ENCODE assay signal across 19 cellular contexts in the genomic region with DNA sequence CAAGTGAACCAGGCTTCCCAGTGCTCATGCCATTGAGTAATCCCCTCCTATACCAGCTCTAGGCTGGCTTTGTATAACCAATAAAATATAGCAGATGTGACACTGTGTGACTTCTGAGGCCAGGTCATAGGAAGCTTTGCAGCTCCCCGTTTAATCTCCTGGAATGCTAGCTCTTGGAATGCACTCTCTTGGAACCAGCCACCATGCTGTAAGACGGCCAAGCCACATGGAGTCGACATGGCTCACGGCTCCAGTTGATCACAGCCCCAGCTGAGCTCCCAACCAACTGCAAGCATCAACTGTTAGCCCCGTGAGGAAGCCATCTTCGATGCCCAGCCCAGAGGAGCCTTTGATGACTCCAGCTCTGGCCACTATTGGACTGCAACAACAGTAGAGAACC.
DNase-seq lines count a peak whose midpoint lies in the region; TF ChIP-seq lines count a peak whose summit lies in the region.
"Had no signal": no experiment of that assay in that cellular context is flagged by ENCODE, and none has a peak within 500 bp of the region (broad histone marks: within the 10 kb centered on the region; RNA-seq: fewer than 3 reads in every experiment).

No MANE protein-coding gene starts in this region.

- DNase-seq in GM03348 (ENCODE audit: low spot score) (peak; percentile 28), MG63 (peak; percentile 89), epithelial cell of prostate (ENCODE audit: low read depth, low spot score) (no peak), neuronal stem cell (ENCODE audit: low spot score) (no peak), spleen (no peak), kidney tubule cell (ENCODE audit: low spot score) (no peak), osteoblast (ENCODE audit: insufficient read length, low spot score, missing footprints) (no peak)
- no peak for DNase-seq in effector CD8-positive, alpha-beta T cell (lab: John Stamatoyannopoulos, UW)
- DNase-seq: activated effector memory CD4-positive, alpha-beta T cell treated with anti-CD3 and anti-CD28 coated beads, Interleukin-2, amount 50 U/mL, for 16 hours; activated naive CD8-positive, alpha-beta T cell treated with anti-CD3 and anti-CD28 coated beads for 36 hours; activated T-cell treated with anti-CD3 and anti-CD28 coated beads, Interleukin-2, amount 50 U/mL, for 1 hour; aorta; central memory CD4-positive, alpha-beta T cell; head of caudate nucleus; NCI-H1092; NCI-H1930; NCI-H524; stimulated activated naive CD4-positive, alpha-beta T cell treated with Interleukin-2 at 50 U/mL for 16 hours; testis had no signal

- H3K79me1 ChIP-seq in neuronal stem cell (ENCODE audit: low read depth, low read length) = no peaks in the 10 kb centered on the region

- H3K4me3 ChIP-seq in MG63 = no peak overlapping the region
- no peak overlapping the region for H3K4me3 ChIP-seq in neuronal stem cell (ENCODE audit: low read length in 2 of 2)
- no peak overlapping the region for H3K4me3 ChIP-seq in spleen
- H3K4me3 ChIP-seq in osteoblast (ENCODE audit: insufficient read depth, low read length) = no peak overlapping the region
- H3K4me3 ChIP-seq: testis had no signal

- no peak overlapping the region for H2BK12ac ChIP-seq in neuronal stem cell (ENCODE audit: low read length)

- H3K4me2 ChIP-seq in neuronal stem cell (ENCODE audit: insufficient read depth, low read length, poor library complexity, severe bottlenecking) (no peak overlapping the region), osteoblast (ENCODE audit: insufficient read depth, low read length) (no peak overlapping the region)

- H4K8ac ChIP-seq in neuronal stem cell (ENCODE audit: low read depth, low read length) = no peak overlapping the region

- TF ChIP-seq CTCF in spleen (IDR thresholded peaks at IDR 0.05 in 8 of 11, conservative IDR thresholded peaks at IDR 0.05 in 3 of 11) = no peak
- no peak for TF ChIP-seq CTCF in osteoblast (IDR thresholded peaks at IDR 0.05; ENCODE audit: extremely low read depth, low read depth, low read length)

- H3K27me3 ChIP-seq in MG63 = no peaks in the 10 kb centered on the region
- H3K27me3 ChIP-seq in neuronal stem cell (ENCODE audit: control insufficient read depth in 3 of 3, insufficient read depth in 3 of 3, low read depth in 1 of 3, low read length in 3 of 3) = no peaks in the 10 kb centered on the region
- H3K27me3 ChIP-seq in spleen (replicated peaks in 1 of 7) = no peaks in the 10 kb centered on the region
- peaks cover 30% of the 10 kb centered on the region for H3K27me3 ChIP-seq in osteoblast (ENCODE audit: insufficient read depth, low read length)
- H3K27me3 ChIP-seq: testis had no signal

- no peak overlapping the region for H3K23ac ChIP-seq in neuronal stem cell (ENCODE audit: low read depth, low read length, poor library complexity)

- H4K20me1 ChIP-seq in osteoblast (ENCODE audit: insufficient read depth, low read length) = no peaks in the 10 kb centered on the region

- no peak overlapping the region for H3K9ac ChIP-seq in neuronal stem cell (ENCODE audit: low read depth, low read length, poor library complexity)

- intact Hi-C loops in spleen (cut with DNase I; ENCODE audit: low total_unique reads) = no loop called here

- no peak overlapping the region for H3K14ac ChIP-seq in neuronal stem cell (ENCODE audit: low read length)

- H2AFZ ChIP-seq in neuronal stem cell (ENCODE audit: low read length) (no peak overlapping the region), osteoblast (ENCODE audit: low read length) (no peak overlapping the region)

- no CpG with 5 or more reads among the region's 6 CpGs for WGBS in neuronal stem cell (ENCODE audit: extremely low coverage in 2 of 2, insufficient read length in 2 of 2, insufficient replicate concordance in 1 of 2), 2 donors
- 76 to 95% (median 89%) methylated on average over 6 of the region's 6 CpGs for WGBS in spleen, 5 donors

- H3K36me3 ChIP-seq in MG63 (no peaks in the 10 kb centered on the region), neuronal stem cell (replicated peaks in 1 of 2; ENCODE audit: control insufficient read depth in 2 of 2, insufficient read depth in 2 of 2, low read length in 2 of 2) (no peaks in the 10 kb centered on the region), spleen (no peaks in the 10 kb centered on the region), osteoblast (ENCODE audit: insufficient read depth, low read length) (no peaks in the 10 kb centered on the region)

- no peak overlapping the region for H3K4ac ChIP-seq in neuronal stem cell (ENCODE audit: low read length)

- 0 out of 2 replicates have a peak, but pooled peaks cover 3% of the 10 kb centered on the region for H3K9me3 ChIP-seq in MG63
- no peaks in the 10 kb centered on the region for H3K9me3 ChIP-seq in neuronal stem cell (replicated peaks in 1 of 2; ENCODE audit: control insufficient read depth in 2 of 2, insufficient read depth in 1 of 2, low read depth in 1 of 2, low read length in 2 of 2)
- H3K9me3 ChIP-seq in spleen = peaks cover 0 to 15% (median 7%) of the 10 kb centered on the region in 8 donors
- H3K9me3 ChIP-seq in osteoblast (ENCODE audit: low read depth, low read length) = no peaks in the 10 kb centered on the region
- H3K9me3 ChIP-seq: testis had no signal

- no peak overlapping the region for H2AK5ac ChIP-seq in neuronal stem cell (ENCODE audit: low read depth, low read length)

- H2BK15ac ChIP-seq in neuronal stem cell (ENCODE audit: low read length) = peak overlapping the region; percentile 22

- H2BK5ac ChIP-seq in neuronal stem cell (ENCODE audit: low read length) = no peak overlapping the region

- no peaks in the 10 kb centered on the region for H3K4me1 ChIP-seq in neuronal stem cell (ENCODE audit: control insufficient read depth in 2 of 2, insufficient read depth in 1 of 2, low read depth in 1 of 2, low read length in 2 of 2)
- H3K4me1 ChIP-seq in spleen = peaks cover 0 to 1% (median 0%) of the 10 kb centered on the region in 6 donors
- H3K4me1 ChIP-seq in osteoblast (ENCODE audit: insufficient read depth, low read length) = peaks cover 17% of the 10 kb centered on the region
- H3K4me1 ChIP-seq: testis had no signal

- H2BK120ac ChIP-seq in neuronal stem cell (ENCODE audit: low read depth, low read length) = no peak overlapping the region

- no peak for TF ChIP-seq POLR2A in spleen (IDR thresholded peaks at IDR 0.05)

- H4K91ac ChIP-seq in neuronal stem cell (ENCODE audit: low read depth, low read length, poor library complexity) = no peak overlapping the region

- H3K18ac ChIP-seq in neuronal stem cell (ENCODE audit: low read length) = peak overlapping the region; percentile 57

- no peaks in the 10 kb centered on the region for H3K79me2 ChIP-seq in osteoblast (ENCODE audit: insufficient read depth, low read length)

- H3K27ac ChIP-seq in epithelial cell of prostate (peak overlapping the region; percentile 98), neuronal stem cell (replicated peaks; ENCODE audit: low read length) (no peak overlapping the region), spleen (no peak overlapping the region), osteoblast (ENCODE audit: low read depth, low read length) (no peak overlapping the region)
- H3K27ac ChIP-seq: testis had no signal

Comparison
In these comparisons a context has a peak if more than half of its experiments do, and no peak if none do; other contexts are left out.
1. DNase-seq: peak in GM03348 (single experiment) and MG63 (single experiment); none in epithelial cell of prostate (single experiment), neuronal stem cell (single experiment), spleen (single experiment), kidney tubule cell (single experiment), osteoblast (single experiment) and effector CD8-positive, alpha-beta T cell (single experiment).